Comparison of ENCODE assay signal across 1 cellular context in the genomic region with DNA sequence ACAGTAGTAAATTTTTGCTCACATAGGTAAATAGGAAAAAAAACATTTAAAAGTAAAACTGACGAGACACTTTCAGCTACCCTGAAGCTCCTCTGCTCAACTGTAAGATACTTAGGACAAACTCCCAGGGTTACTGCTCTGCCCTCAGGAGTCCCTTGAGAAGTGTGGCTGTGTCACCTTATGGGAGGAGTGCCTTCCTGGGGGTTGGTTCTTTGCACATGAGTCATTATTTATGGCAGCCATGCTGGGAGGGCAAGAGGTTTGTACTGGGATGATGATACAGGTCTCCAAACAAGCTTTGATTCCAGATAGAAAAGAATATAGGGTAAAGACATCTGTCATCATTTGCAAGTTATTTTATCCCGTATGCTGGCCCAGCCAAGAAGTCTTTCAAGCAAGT.
TF ChIP-seq lines count a peak whose summit lies in the region.

No MANE protein-coding gene starts in this region.

TF ChIP-seq in GM23338, 12 proteins besides CTCF, POLR2A, EP300 and RAD21:
- TF ChIP-seq, protein P1, sequence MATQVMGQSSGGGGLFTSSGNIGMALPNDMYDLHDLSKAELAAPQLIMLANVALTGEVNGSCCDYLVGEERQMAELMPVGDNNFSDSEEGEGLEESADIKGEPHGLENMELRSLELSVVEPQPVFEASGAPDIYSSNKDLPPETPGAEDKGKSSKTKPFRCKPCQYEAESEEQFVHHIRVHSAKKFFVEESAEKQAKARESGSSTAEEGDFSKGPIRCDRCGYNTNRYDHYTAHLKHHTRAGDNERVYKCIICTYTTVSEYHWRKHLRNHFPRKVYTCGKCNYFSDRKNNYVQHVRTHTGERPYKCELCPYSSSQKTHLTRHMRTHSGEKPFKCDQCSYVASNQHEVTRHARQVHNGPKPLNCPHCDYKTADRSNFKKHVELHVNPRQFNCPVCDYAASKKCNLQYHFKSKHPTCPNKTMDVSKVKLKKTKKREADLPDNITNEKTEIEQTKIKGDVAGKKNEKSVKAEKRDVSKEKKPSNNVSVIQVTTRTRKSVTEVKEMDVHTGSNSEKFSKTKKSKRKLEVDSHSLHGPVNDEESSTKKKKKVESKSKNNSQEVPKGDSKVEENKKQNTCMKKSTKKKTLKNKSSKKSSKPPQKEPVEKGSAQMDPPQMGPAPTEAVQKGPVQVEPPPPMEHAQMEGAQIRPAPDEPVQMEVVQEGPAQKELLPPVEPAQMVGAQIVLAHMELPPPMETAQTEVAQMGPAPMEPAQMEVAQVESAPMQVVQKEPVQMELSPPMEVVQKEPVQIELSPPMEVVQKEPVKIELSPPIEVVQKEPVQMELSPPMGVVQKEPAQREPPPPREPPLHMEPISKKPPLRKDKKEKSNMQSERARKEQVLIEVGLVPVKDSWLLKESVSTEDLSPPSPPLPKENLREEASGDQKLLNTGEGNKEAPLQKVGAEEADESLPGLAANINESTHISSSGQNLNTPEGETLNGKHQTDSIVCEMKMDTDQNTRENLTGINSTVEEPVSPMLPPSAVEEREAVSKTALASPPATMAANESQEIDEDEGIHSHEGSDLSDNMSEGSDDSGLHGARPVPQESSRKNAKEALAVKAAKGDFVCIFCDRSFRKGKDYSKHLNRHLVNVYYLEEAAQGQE (IDR thresholded peaks at IDR 0.05; ENCODE audit: unreplicated experiment), result no peak
- no peak for TF ChIP-seq JUNB (IDR thresholded peaks at IDR 0.05; ENCODE audit: unreplicated experiment)
- TF ChIP-seq EZH2 (IDR thresholded peaks at IDR 0.05; ENCODE audit: low read depth, unreplicated experiment), result no peak
- no peak for TF ChIP-seq EZH2phosphoT487 (IDR thresholded peaks at IDR 0.05; ENCODE audit: unreplicated experiment)
- no peak for TF ChIP-seq STAT1 (IDR thresholded peaks at IDR 0.05; ENCODE audit: unreplicated experiment)
- TF ChIP-seq, protein P2, sequence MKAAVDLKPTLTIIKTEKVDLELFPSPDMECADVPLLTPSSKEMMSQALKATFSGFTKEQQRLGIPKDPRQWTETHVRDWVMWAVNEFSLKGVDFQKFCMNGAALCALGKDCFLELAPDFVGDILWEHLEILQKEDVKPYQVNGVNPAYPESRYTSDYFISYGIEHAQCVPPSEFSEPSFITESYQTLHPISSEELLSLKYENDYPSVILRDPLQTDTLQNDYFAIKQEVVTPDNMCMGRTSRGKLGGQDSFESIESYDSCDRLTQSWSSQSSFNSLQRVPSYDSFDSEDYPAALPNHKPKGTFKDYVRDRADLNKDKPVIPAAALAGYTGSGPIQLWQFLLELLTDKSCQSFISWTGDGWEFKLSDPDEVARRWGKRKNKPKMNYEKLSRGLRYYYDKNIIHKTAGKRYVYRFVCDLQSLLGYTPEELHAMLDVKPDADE (IDR thresholded peaks at IDR 0.05), result no peak
- TF ChIP-seq POLR2AphosphoS5 (IDR thresholded peaks at IDR 0.05; ENCODE audit: low read depth), result no peak
- no peak for TF ChIP-seq ZNF331 (CRISPR knock-in tag; IDR thresholded peaks at IDR 0.05; ENCODE audit: low read depth)
- TF ChIP-seq ZNF114 (CRISPR knock-in tag; IDR thresholded peaks at IDR 0.05), result no peak
- TF ChIP-seq, protein P3, sequence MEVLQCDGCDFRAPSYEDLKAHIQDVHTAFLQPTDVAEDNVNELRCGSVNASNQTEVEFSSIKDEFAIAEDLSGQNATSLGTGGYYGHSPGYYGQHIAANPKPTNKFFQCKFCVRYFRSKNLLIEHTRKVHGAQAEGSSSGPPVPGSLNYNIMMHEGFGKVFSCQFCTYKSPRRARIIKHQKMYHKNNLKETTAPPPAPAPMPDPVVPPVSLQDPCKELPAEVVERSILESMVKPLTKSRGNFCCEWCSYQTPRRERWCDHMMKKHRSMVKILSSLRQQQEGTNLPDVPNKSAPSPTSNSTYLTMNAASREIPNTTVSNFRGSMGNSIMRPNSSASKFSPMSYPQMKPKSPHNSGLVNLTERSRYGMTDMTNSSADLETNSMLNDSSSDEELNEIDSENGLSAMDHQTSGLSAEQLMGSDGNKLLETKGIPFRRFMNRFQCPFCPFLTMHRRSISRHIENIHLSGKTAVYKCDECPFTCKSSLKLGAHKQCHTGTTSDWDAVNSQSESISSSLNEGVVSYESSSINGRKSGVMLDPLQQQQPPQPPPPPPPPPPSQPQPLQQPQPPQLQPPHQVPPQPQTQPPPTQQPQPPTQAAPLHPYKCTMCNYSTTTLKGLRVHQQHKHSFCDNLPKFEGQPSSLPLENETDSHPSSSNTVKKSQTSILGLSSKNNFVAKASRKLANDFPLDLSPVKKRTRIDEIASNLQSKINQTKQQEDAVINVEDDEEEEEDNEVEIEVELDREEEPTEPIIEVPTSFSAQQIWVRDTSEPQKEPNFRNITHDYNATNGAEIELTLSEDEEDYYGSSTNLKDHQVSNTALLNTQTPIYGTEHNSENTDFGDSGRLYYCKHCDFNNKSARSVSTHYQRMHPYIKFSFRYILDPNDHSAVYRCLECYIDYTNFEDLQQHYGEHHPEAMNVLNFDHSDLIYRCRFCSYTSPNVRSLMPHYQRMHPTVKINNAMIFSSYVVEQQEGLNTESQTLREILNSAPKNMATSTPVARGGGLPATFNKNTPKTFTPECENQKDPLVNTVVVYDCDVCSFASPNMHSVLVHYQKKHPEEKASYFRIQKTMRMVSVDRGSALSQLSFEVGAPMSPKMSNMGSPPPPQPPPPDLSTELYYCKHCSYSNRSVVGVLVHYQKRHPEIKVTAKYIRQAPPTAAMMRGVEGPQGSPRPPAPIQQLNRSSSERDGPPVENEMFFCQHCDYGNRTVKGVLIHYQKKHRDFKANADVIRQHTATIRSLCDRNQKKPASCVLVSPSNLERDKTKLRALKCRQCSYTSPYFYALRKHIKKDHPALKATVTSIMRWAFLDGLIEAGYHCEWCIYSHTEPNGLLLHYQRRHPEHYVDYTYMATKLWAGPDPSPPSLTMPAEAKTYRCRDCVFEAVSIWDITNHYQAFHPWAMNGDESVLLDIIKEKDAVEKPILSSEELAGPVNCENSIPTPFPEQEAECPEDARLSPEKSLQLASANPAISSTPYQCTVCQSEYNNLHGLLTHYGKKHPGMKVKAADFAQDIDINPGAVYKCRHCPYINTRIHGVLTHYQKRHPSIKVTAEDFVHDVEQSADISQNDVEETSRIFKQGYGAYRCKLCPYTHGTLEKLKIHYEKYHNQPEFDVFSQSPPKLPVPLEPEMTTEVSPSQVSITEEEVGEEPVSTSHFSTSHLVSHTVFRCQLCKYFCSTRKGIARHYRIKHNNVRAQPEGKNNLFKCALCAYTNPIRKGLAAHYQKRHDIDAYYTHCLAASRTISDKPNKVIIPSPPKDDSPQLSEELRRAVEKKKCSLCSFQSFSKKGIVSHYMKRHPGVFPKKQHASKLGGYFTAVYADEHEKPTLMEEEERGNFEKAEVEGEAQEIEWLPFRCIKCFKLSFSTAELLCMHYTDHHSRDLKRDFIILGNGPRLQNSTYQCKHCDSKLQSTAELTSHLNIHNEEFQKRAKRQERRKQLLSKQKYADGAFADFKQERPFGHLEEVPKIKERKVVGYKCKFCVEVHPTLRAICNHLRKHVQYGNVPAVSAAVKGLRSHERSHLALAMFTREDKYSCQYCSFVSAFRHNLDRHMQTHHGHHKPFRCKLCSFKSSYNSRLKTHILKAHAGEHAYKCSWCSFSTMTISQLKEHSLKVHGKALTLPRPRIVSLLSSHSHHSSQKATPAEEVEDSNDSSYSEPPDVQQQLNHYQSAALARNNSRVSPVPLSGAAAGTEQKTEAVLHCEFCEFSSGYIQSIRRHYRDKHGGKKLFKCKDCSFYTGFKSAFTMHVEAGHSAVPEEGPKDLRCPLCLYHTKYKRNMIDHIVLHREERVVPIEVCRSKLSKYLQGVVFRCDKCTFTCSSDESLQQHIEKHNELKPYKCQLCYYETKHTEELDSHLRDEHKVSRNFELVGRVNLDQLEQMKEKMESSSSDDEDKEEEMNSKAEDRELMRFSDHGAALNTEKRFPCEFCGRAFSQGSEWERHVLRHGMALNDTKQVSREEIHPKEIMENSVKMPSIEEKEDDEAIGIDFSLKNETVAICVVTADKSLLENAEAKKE (CRISPR knock-in tag; IDR thresholded peaks at IDR 0.05), result no peak
- TF ChIP-seq CREB1 (CRISPR knock-in tag; IDR thresholded peaks at IDR 0.05; ENCODE audit: low read depth), result no peak
- no peak for TF ChIP-seq NANOG (IDR thresholded peaks at IDR 0.05; ENCODE audit: borderline replicate concordance)
